7 cellular contexts compared by ENCODE assay signal in genomic region chr16:58464916-58465731, GRCh38. TPM values are rescaled to one million over a fixed set of nuclear protein-coding genes. Genes with fewer than 3 reads are reported as not detected.
DNase-seq lines count a peak whose midpoint lies in the region; ATAC-seq and TF ChIP-seq lines count a peak whose summit lies in the region.

No MANE protein-coding gene starts in this region.

- peak in 1 of 2 experiments; percentile 54 for DNase-seq in HAP-1 (ENCODE audit: low spot score in 2 of 2)
- no peak for DNase-seq in activated CD8-positive, alpha-beta T cell treated with anti-CD3 and anti-CD28 coated beads, Interleukin-2, amount 10 ng/mL, durations not matched to agents 7 days and 5 days
- no peak for DNase-seq in right atrium auricular region (ENCODE audit: low spot score)
- no peak for DNase-seq in GM19240 (ENCODE audit: insufficient read length, low spot score)
- DNase-seq in DMS79 (lab: John Stamatoyannopoulos, UW) = no peak
- no peak for DNase-seq in glomerular visceral epithelial cell (ENCODE audit: extremely low spot score)

- in situ Hi-C loops in HAP-1 (cut with MboI; ENCODE audit: low sequenced_read_pairs) = no loop called here

- H3K27me3 ChIP-seq in HAP-1 (ENCODE audit: low read depth) = peaks cover 25% of the 10 kb centered on the region
- no peaks in the 10 kb centered on the region for H3K27me3 ChIP-seq in right atrium auricular region
- H3K27me3 ChIP-seq in skeletal muscle tissue (ENCODE audit: control insufficient read depth in 3 of 3, insufficient read depth in 3 of 3, low read length in 3 of 3) = peaks cover 45 to 56% (median 51%) of the 10 kb centered on the region in 3 donors

- CTCF ChIA-PET in activated CD8-positive, alpha-beta T cell treated with anti-CD3 and anti-CD28 coated beads, Interleukin-2, amount 10 ng/mL, durations not matched to agents 7 days and 5 days (lab: Charles Lee) = no interaction called here

- H3K4me3 Mint-ChIP-seq in activated CD8-positive, alpha-beta T cell treated with anti-CD3 and anti-CD28 coated beads, Interleukin-2, amount 10 ng/mL, durations not matched to agents 7 days and 5 days = peak overlapping the region; percentile 36

- H3K36me3 Mint-ChIP-seq in activated CD8-positive, alpha-beta T cell treated with anti-CD3 and anti-CD28 coated beads, Interleukin-2, amount 10 ng/mL, durations not matched to agents 7 days and 5 days (ENCODE audit: low read depth) = no peaks in the 10 kb centered on the region

- peaks cover 52% of the 10 kb centered on the region for H3K27me3 Mint-ChIP-seq in activated CD8-positive, alpha-beta T cell treated with anti-CD3 and anti-CD28 coated beads, Interleukin-2, amount 10 ng/mL, durations not matched to agents 7 days and 5 days (ENCODE audit: low read depth)

- no peak for ATAC-seq in activated CD8-positive, alpha-beta T cell treated with anti-CD3 and anti-CD28 coated beads, Interleukin-2, amount 10 ng/mL, durations not matched to agents 7 days and 5 days

- POLR2A ChIA-PET in activated CD8-positive, alpha-beta T cell treated with anti-CD3 and anti-CD28 coated beads, Interleukin-2, amount 10 ng/mL, durations not matched to agents 7 days and 5 days (lab: Charles Lee) = interaction anchor here (0.8 kb wide), 1 partner anchor 9 kb away, joined by 3 read pairs; no protein-coding TSS in a partner anchor

- H3K27ac ChIP-seq in right atrium auricular region = peak overlapping the region; percentile 82 to 91
- no peak overlapping the region for H3K27ac ChIP-seq in skeletal muscle tissue (ENCODE audit: low read depth, low read length)

- H3K9me3 ChIP-seq in HAP-1 (no peaks in the 10 kb centered on the region), right atrium auricular region (no peaks in the 10 kb centered on the region), skeletal muscle tissue (ENCODE audit: control insufficient read depth in 3 of 3, low read length in 3 of 3) (no peaks in the 10 kb centered on the region)

- no peaks in the 10 kb centered on the region for H3K4me1 ChIP-seq in HAP-1
- peaks cover 0 to 33% of the 10 kb centered on the region in 2 donors for H3K4me1 ChIP-seq in right atrium auricular region
- peaks cover 3 to 11% (median 10%) of the 10 kb centered on the region in 3 donors for H3K4me1 ChIP-seq in skeletal muscle tissue (ENCODE audit: control insufficient read depth in 3 of 3, insufficient read depth in 3 of 3, low read length in 3 of 3)

- peak in 1 of 2 donors; percentile 35 for TF ChIP-seq CTCF in right atrium auricular region (IDR thresholded peaks at IDR 0.05)

- no peak overlapping the region for H3K27ac Mint-ChIP-seq in activated CD8-positive, alpha-beta T cell treated with anti-CD3 and anti-CD28 coated beads, Interleukin-2, amount 10 ng/mL, durations not matched to agents 7 days and 5 days

- H3K4me3 ChIP-seq in HAP-1 (peak overlapping the region; percentile 38), right atrium auricular region (peak overlapping the region; percentile 48 to 74), skeletal muscle tissue (ENCODE audit: low read length in 3 of 3) (peak overlapping the region; percentile 14 to 65 (median 46))

- peak overlapping the region in 1 of 3 donors; percentile 70 for H3K9ac ChIP-seq in skeletal muscle tissue (ENCODE audit: low read depth in 1 of 3, low read length in 3 of 3)

- H3K9me3 Mint-ChIP-seq in activated CD8-positive, alpha-beta T cell treated with anti-CD3 and anti-CD28 coated beads, Interleukin-2, amount 10 ng/mL, durations not matched to agents 7 days and 5 days (ENCODE audit: insufficient read depth) = no peaks in the 10 kb centered on the region

- H3K4me1 Mint-ChIP-seq in activated CD8-positive, alpha-beta T cell treated with anti-CD3 and anti-CD28 coated beads, Interleukin-2, amount 10 ng/mL, durations not matched to agents 7 days and 5 days (ENCODE audit: low read depth) = peaks cover 6% of the 10 kb centered on the region

- H3K36me3 ChIP-seq in HAP-1 (replicated peaks) = no peaks in the 10 kb centered on the region
- no peaks in the 10 kb centered on the region for H3K36me3 ChIP-seq in right atrium auricular region
- H3K36me3 ChIP-seq in skeletal muscle tissue (ENCODE audit: control insufficient read depth in 3 of 3, insufficient read depth in 3 of 3, low read length in 3 of 3) = no peaks in the 10 kb centered on the region

RNA-seq across cellular contexts. Expression of gene NDRG4, which starts 34.8 kb away (rescaled TPM):
- total RNA-seq in activated CD8-positive, alpha-beta T cell treated with anti-CD3 and anti-CD28 coated beads, Interleukin-2, amount 10 ng/mL, durations not matched to agents 7 days and 5 days = not detected
- total RNA-seq in right atrium auricular region = 100 to 1,000 TPM; 163 to 238 TPM
- 11.5 TPM for total RNA-seq in skeletal muscle tissue

RNA-seq across cellular contexts. Expression of gene SETD6, which starts 50.2 kb away (rescaled TPM):
- total RNA-seq in activated CD8-positive, alpha-beta T cell treated with anti-CD3 and anti-CD28 coated beads, Interleukin-2, amount 10 ng/mL, durations not matched to agents 7 days and 5 days = 10 to 100 TPM; 16.0 to 16.9 TPM
- total RNA-seq in right atrium auricular region (10 to 100 TPM; 11.9 to 12.9 TPM), skeletal muscle tissue (2.6 TPM)

Comparison
In these comparisons a context has a peak if more than half of its experiments do, and no peak if none do; other contexts are left out.
1. RNA of gene NDRG4, which starts 34.8 kb away (total RNA-seq): 163 to 238 TPM in right atrium auricular region; 11.5 TPM in skeletal muscle tissue (single experiment) and not detected in activated CD8-positive, alpha-beta T cell treated with anti-CD3 and anti-CD28 coated beads, Interleukin-2, amount 10 ng/mL, durations not matched to agents 7 days and 5 days; every median in the first group is over 10 times any median in the second.
2. Peak in every context shown above with its lines, with median percentiles within 50 percentile points of each other: H3K4me3 ChIP-seq.